Comparison of ENCODE assay signal across 2 cellular contexts in genomic region chr1:155555915-155556314, GRCh38.
A peak's percentile ranks its signal among the peaks of the same experiment; 100 is the strongest.
TF ChIP-seq lines count a peak whose summit lies in the region.

No MANE protein-coding gene starts in this region.

TF ChIP-seq in A549, 52 proteins besides CTCF, POLR2A, EP300 and RAD21:
- no peak for TF ChIP-seq HDAC2 (IDR thresholded peaks at IDR 0.05)
- peak; percentile 69 for TF ChIP-seq MAFK (IDR thresholded peaks at IDR 0.05; ENCODE audit: partially characterized antibody)

TF ChIP-seq in K562, 482 proteins besides CTCF, POLR2A, EP300 and RAD21:
- peak; percentile 2; the same call in 1 of the 2 replicates for TF ChIP-seq MAFF (IDR thresholded peaks at IDR 0.05; ENCODE audit: low read length)
- TF ChIP-seq MAFK (IDR thresholded peaks at IDR 0.05; ENCODE audit: low read length), result peak; percentile 54; the same call in 1 of the 2 replicates
- TF ChIP-seq POLR2AphosphoS5 (IDR thresholded peaks at IDR 0.05; ENCODE audit: control insufficient read depth, insufficient read depth, low read depth, low read length), result no peak
- TF ChIP-seq KLF6 (CRISPR knock-in tag; IDR thresholded peaks at IDR 0.05; ENCODE audit: borderline replicate concordance), result no peak
- TF ChIP-seq ZNF316 (IDR thresholded peaks at IDR 0.05), result peak; percentile 68
- peak; percentile 60; the same call in 1 of the 2 replicates for TF ChIP-seq C11orf30 (IDR thresholded peaks at IDR 0.05; ENCODE audit: low read depth)
TF ChIP-seq in K562: peak in this region for 4.
